9 cellular contexts compared by ENCODE assay signal in genomic region chr6:106087548-106088325, GRCh38. TPM values are rescaled to one million over a fixed set of nuclear protein-coding genes. Genes with fewer than 3 reads are reported as not detected.
DNase-seq lines count a peak whose midpoint lies in the region; ATAC-seq, FAIRE-seq and TF ChIP-seq lines count a peak whose summit lies in the region.
"Had no signal": no experiment of that assay in that cellular context is flagged by ENCODE, and none has a peak within 500 bp of the region (broad histone marks: within the 10 kb centered on the region; RNA-seq: fewer than 3 reads in every experiment).

No MANE protein-coding gene starts in this region.

- H3K9me3 ChIP-seq in A549 (no peaks in the 10 kb centered on the region), HCT116 (ENCODE audit: control insufficient read depth in 1 of 2, insufficient read depth in 1 of 2, low read depth in 1 of 2, low read length in 2 of 2) (no peaks in the 10 kb centered on the region), transverse colon (no peaks in the 10 kb centered on the region)

- in situ Hi-C loops in transverse colon (cut with MboI; ENCODE audit: low pct_ligation_motif_present in 1 of 4, low pct_unique_long_range_greater_than_20kb in 1 of 4, low sequenced_read_pairs in 3 of 4) = loop anchor here in 1 of 4 donors (25.0 kb wide), 1 partner anchor 600 kb away; no protein-coding TSS in a partner anchor

- peak in 1 of 2 experiments; percentile 10; a peak in 1 of 6 replicates for ATAC-seq in A549
- ATAC-seq in HCT116 = no peak
- ATAC-seq in left lobe of liver = peak; percentile 19
- no peak for ATAC-seq in GM19328 (IDR thresholded peaks at IDR 0.05; ENCODE audit: unreplicated experiment)
- no peak for ATAC-seq in HG02852 (IDR thresholded peaks at IDR 0.05; ENCODE audit: unreplicated experiment)

- TF ChIP-seq POLR2A in A549 (IDR thresholded peaks at IDR 0.05; ENCODE audit: low read length) = no peak
- no peak for TF ChIP-seq POLR2A in HCT116 (IDR thresholded peaks at IDR 0.05; ENCODE audit: borderline replicate concordance, extremely low read depth, insufficient read depth, insufficient read length)
- peak; percentile 20 for TF ChIP-seq POLR2A in transverse colon (IDR thresholded peaks at IDR 0.05)

- DNase-seq in A549 (ENCODE audit: low read depth in 1 of 2, low spot score in 1 of 2) (no peak), HCT116 (ENCODE audit: low read depth, low spot score) (no peak), left lobe of liver (ENCODE audit: low spot score) (no peak), transverse colon (peak; percentile 28), NCI-H2029 treated with DMSO at 0.1 percent for 48 hours (lab: John Stamatoyannopoulos, UW) (no peak)

- H3K27ac ChIP-seq in A549 = peak overlapping the region; percentile 87 to 88
- H3K27ac ChIP-seq in HCT116 (ENCODE audit: low read depth, low read length) = no peak overlapping the region
- peak overlapping the region; percentile 72 to 84 (median 78) for H3K27ac ChIP-seq in transverse colon

- no peaks in the 10 kb centered on the region for H4K20me1 ChIP-seq in HCT116 (ENCODE audit: insufficient read depth)

- RAD21 ChIA-PET in HCT116 (lab: Charles Lee; ENCODE audit: low non-redundant PET in 1 of 2, low total read pairs in 2 of 2, uncharacterized antibody in 2 of 2, unreplicated experiment in 2 of 2) = no interaction called here

- no peak overlapping the region for H3K9ac ChIP-seq in HCT116 (ENCODE audit: low read length)

- H3K27me3 ChIP-seq in HCT116 (ENCODE audit: insufficient read depth, low read length) (no peaks in the 10 kb centered on the region), transverse colon (peaks cover 27% of the 10 kb centered on the region)

- CTCF ChIA-PET in A549 (lab: Yijun Ruan, JAX) = interaction anchor here (1.8 kb wide), 1 partner anchor 656 kb away, joined by 5 read pairs; no protein-coding TSS in a partner anchor
- CTCF ChIA-PET in HCT116 (lab: Charles Lee) = interaction anchor here (2.4 kb wide), 1 partner anchor 135 kb away, joined by 8 read pairs; no protein-coding TSS in a partner anchor

- no peaks in the 10 kb centered on the region for H3K9me2 ChIP-seq in HCT116 (ENCODE audit: insufficient read depth)

- intact Hi-C loops in HCT116 (cut with micrococcal nuclease) = loop anchor here (1.0 to 5.0 kb wide), 4 partner anchors 95 to 215 kb away; no protein-coding TSS in a partner anchor
- intact Hi-C loops in transverse colon (cut with DNase I; ENCODE audit: low total_unique reads) = no loop called here

- no peak for TF ChIP-seq EP300 in A549 (IDR thresholded peaks at IDR 0.05)
- no peak for TF ChIP-seq EP300 in transverse colon (IDR thresholded peaks at IDR 0.05; ENCODE audit: low read depth)

- no peaks in the 10 kb centered on the region for H3K79me2 ChIP-seq in HCT116 (ENCODE audit: insufficient read depth, low read length)

- no peak overlapping the region for H2AFZ ChIP-seq in HCT116 (ENCODE audit: low read depth, low read length, poor library complexity, severe bottlenecking)

- H3K4me3 ChIP-seq in A549 = peak overlapping the region; percentile 67
- no peak overlapping the region; a peak in 1 of 4 replicates for H3K4me3 ChIP-seq in HCT116 (replicated peaks in 1 of 2; ENCODE audit: low read depth in 1 of 2, low read length in 2 of 2)
- H3K4me3 ChIP-seq in transverse colon = peak overlapping the region in 3 of 4 donors; percentile 33 to 67 (median 44)

- peaks cover 73% of the 10 kb centered on the region for H3K27me3 Mint-ChIP-seq in brain

- BruUV-seq in HCT116 (replicated peaks; lab: Mats Ljungman, UMichigan) = no TSS peak

- H3K4me1 Mint-ChIP-seq in brain = peaks cover 42% of the 10 kb centered on the region

- POLR2A ChIA-PET in A549 (lab: Yijun Ruan, JAX) = interaction anchor here (0.7 to 2.2 kb wide), 5 partner anchors 95 to 541 kb away, joined by 3 to 6 read pairs (median 6); no protein-coding TSS in a partner anchor
- POLR2A ChIA-PET in HCT116 (lab: Charles Lee) = no interaction called here

- H3K4me1 ChIP-seq in A549 = peaks cover 48% of the 10 kb centered on the region
- H3K4me1 ChIP-seq in HCT116 (ENCODE audit: control insufficient read depth in 1 of 2, insufficient read depth in 2 of 2, low read length in 2 of 2) = peaks cover 17 to 31% of the 10 kb centered on the region in 2 experiments
- peaks cover 0 to 31% (median 8%) of the 10 kb centered on the region in 4 donors for H3K4me1 ChIP-seq in transverse colon

- peak overlapping the region; percentile 97 for H3K4me2 ChIP-seq in A549
- peak overlapping the region; percentile 82 for H3K4me2 ChIP-seq in HCT116 (ENCODE audit: low read length)

- TF ChIP-seq RAD21 in A549 (conservative IDR thresholded peaks at IDR 0.05 in 1 of 2, IDR thresholded peaks at IDR 0.05 in 1 of 2) (no peak), HCT116 (IDR thresholded peaks at IDR 0.05; ENCODE audit: low read depth) (no peak)

- H3K4me3 Mint-ChIP-seq in brain = peak overlapping the region in 4 of 5 experiments; percentile 83 to 92 (median 89)

- H3K36me3 ChIP-seq in HCT116 (ENCODE audit: control insufficient read depth in 1 of 2, insufficient read depth in 2 of 2, low read length in 2 of 2) (no peaks in the 10 kb centered on the region), transverse colon (no peaks in the 10 kb centered on the region)

- H3K27ac Mint-ChIP-seq in brain = peak overlapping the region in 3 of 5 experiments; percentile 39 to 96 (median 87)

- no peaks in the 10 kb centered on the region for H3K9me3 Mint-ChIP-seq in brain

- no peak for FAIRE-seq in A549 (lab: Jason Lieb, UNC)
- FAIRE-seq: colon had no signal

- H3K36me3 Mint-ChIP-seq in brain = no peaks in the 10 kb centered on the region

- 23% methylated on average over 13 of the region's 13 CpGs for WGBS in A549 (ENCODE audit: missing lambda C conversion rate)
- 53 to 67% methylated on average over 8 to 13 of the region's 13 CpGs for WGBS in transverse colon (ENCODE audit: low coverage in 1 of 2), 2 donors

- no peak for TF ChIP-seq CTCF in A549 (IDR thresholded peaks at IDR 0.05)
- TF ChIP-seq CTCF in HCT116 (IDR thresholded peaks at IDR 0.05 in 2 of 3, conservative IDR thresholded peaks at IDR 0.05 in 1 of 3; ENCODE audit: borderline replicate concordance in 1 of 3, insufficient read depth in 1 of 3, low read depth in 2 of 3, low read length in 2 of 3) = no peak
- no peak for TF ChIP-seq CTCF in brain (conservative IDR thresholded peaks at IDR 0.05)
- TF ChIP-seq CTCF in transverse colon (IDR thresholded peaks at IDR 0.05) = no peak

TF ChIP-seq in A549, 52 proteins besides CTCF, POLR2A, EP300 and RAD21:
- TF ChIP-seq FOXS1 (CRISPR knock-in tag; IDR thresholded peaks at IDR 0.05) = no peak
- no peak for TF ChIP-seq ESRRA (IDR thresholded peaks at IDR 0.05; ENCODE audit: borderline replicate concordance, low read length)
- TF ChIP-seq CBX2 (IDR thresholded peaks at IDR 0.05; ENCODE audit: borderline replicate concordance, low read depth) = no peak

TF ChIP-seq in HCT116, 20 proteins besides CTCF, POLR2A, EP300 and RAD21 (continues in another document):
- TF ChIP-seq SIN3A (IDR thresholded peaks at IDR 0.05; ENCODE audit: low read depth) (no peak), EZH2phosphoT487 (IDR thresholded peaks at IDR 0.05; ENCODE audit: borderline replicate concordance) (no peak), JUND (IDR thresholded peaks at IDR 0.05) (no peak), POLR2AphosphoS5 (IDR thresholded peaks at IDR 0.05; ENCODE audit: low read depth, low read length) (no peak), CEBPB (IDR thresholded peaks at IDR 0.05; ENCODE audit: low read depth) (no peak), EZH2 (IDR thresholded peaks at IDR 0.05) (no peak), ATF3 (IDR thresholded peaks at IDR 0.05) (no peak), FOSL1 (IDR thresholded peaks at IDR 0.05; ENCODE audit: low read depth) (no peak), CBX3 (IDR thresholded peaks at IDR 0.05; ENCODE audit: low read depth) (no peak), SP1 (IDR thresholded peaks at IDR 0.05; ENCODE audit: low read depth) (no peak), REST (IDR thresholded peaks at IDR 0.05; ENCODE audit: low read depth) (no peak)

RNA-seq across cellular contexts. Expression of gene PRDM1, which starts 1.6 kb away (rescaled TPM):
- 9.0 and 11.2 TPM in 2 replicates for polyA plus RNA-seq in A549 (2011; rRNA removed)
- polyA plus RNA-seq in A549 (2012; cell fraction: cytosol; rRNA removed) = 6.1 and 8.7 TPM in 2 replicates
- polyA plus RNA-seq in A549 (2012; cell fraction: nucleus; rRNA removed) = 19.1 and 19.2 TPM in 2 replicates
- 2.5 to 3.0 TPM (median 2.6 TPM) in 3 replicates for polyA plus RNA-seq in A549 (2017; fragmentation: RNase III; extraction: RNeasy Plus Mini Kit Qiagen cat#74134 plus additional on column Dnase treatment)
- 29.0 and 29.1 TPM in 2 replicates for polyA minus RNA-seq in A549 (2011; rRNA and poly(A)+ RNA removed)
- total RNA-seq in HCT116 (2021; ENCODE audit: unreplicated experiment) = 3.4 TPM
- 1.3 and 2.6 TPM in 2 replicates for polyA plus RNA-seq in HCT116 (2012)
- 0.64 TPM for polyA plus RNA-seq in brain (ENCODE audit: insufficient read depth, low read depth, low replicate concordance)
- total RNA-seq in left lobe of liver = 1.0 TPM
- 10 to 100 TPM in 3 of 4 donors, 1 to 10 TPM in 1; 2.4 to 32.4 (median 18.6) TPM for total RNA-seq in transverse colon

Comparison
In these comparisons a context has a peak if more than half of its experiments do, and no peak if none do; other contexts are left out.
1. H3K4me3 ChIP-seq: peak in A549 (single experiment) and transverse colon (3 of 4); none in HCT116 (0 of 2).